Comparison of ENCODE assay signal across 27 cellular contexts in the genomic region with DNA sequence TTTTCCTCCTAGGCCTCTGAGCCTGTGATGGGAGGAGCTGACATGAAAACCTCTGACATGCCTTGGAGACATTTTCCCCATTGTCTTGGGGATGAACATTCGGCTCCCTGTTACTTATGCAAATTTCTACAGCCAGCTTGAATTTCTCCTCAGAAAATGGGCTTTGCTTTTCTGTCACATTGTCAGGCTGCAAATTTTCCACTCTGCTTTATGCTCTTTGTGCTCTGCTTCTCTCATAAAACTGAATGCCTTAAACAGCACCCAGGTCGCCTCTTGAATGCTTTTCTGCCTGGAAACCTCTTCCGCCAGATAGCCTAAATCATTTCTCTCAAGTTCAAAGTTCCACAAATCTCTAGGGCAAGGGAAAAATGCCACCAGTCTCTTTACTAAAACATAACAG.
"Had no signal": no experiment of that assay in that cellular context is flagged by ENCODE, and none has a peak within 500 bp of the region (broad histone marks: within the 10 kb centered on the region; RNA-seq: fewer than 3 reads in every experiment).

No MANE protein-coding gene starts in this region.

- H3K36me3 ChIP-seq: stomach, suprapubic skin, thoracic aorta, thyroid gland, tibial artery, tibial nerve, transverse colon, upper lobe of left lung, upper lobe of right lung, uterus, vagina had no signal

- H3K27me3 ChIP-seq: stomach, suprapubic skin, testis, thyroid gland, tibial artery, tibial nerve, transverse colon, upper lobe of left lung, upper lobe of right lung, uterus, vagina had no signal

- H3K4me3 ChIP-seq: stomach, suprapubic skin, testis, thoracic aorta, thyroid gland, tibial artery, tibial nerve, transverse colon, upper lobe of left lung, upper lobe of right lung, uterus, vagina had no signal

- ATAC-seq: stimulated activated effector memory CD8-positive, alpha-beta T cell treated with anti-CD3 and anti-CD28 coated beads, Interleukin-12 subunit alpha, Interleukin-12 subunit beta, amount 100 ng/mL, for 72 hours; stimulated activated memory B cell treated with anti-CD40 and anti-IgM and Interleukin-4, amounts not matched to agents 10 μg/mL and 1 μg/mL and 100 μg/mL, for 72 hours; stimulated activated naive B cell treated with anti-CD40 and anti-IgM and Interleukin-4, amounts not matched to agents 10 μg/mL and 1 μg/mL and 100 μg/mL, for 72 hours; stimulated activated naive CD8-positive, alpha-beta T cell treated with anti-CD3 and anti-CD28 coated beads, Interleukin-15, amount 100 ng/mL, for 72 hours; stimulated activated naive CD8-positive, alpha-beta T cell treated with anti-CD3 and anti-CD28 coated beads, Interleukin-15, Interleukin-2, amounts not matched to agents 100 U/mL and 50 U/mL, for 24 hours; upper lobe of right lung had no signal

- H3K9me3 ChIP-seq: suprapubic skin, testis, thoracic aorta, thyroid gland, tibial artery, transverse colon, upper lobe of left lung, upper lobe of right lung, uterus, vagina had no signal

- FAIRE-seq: urothelium cell line had no signal

- DNase-seq: stimulated activated CD4-positive, alpha-beta T cell treated with anti-CD3 and anti-CD28 coated beads, Interleukin-2, amount 100 ng/mL, for 48 hours; stimulated activated CD4-positive, alpha-beta T cell treated with anti-CD3 and anti-CD28 coated beads, Interleukin-4, amount 100 ng/mL, for 1 hour; stimulated activated CD4-positive, alpha-beta T cell treated with anti-CD3 and anti-CD28 coated beads, Interleukin-4, amount 100 ng/mL, for 24 hours; stimulated activated CD4-positive, alpha-beta T cell treated with anti-CD3 and anti-CD28 coated beads, Interleukin-4, amount 100 ng/mL, for 4 hours; stimulated activated CD8-positive, alpha-beta memory T cell treated with anti-CD3 and anti-CD28 coated beads, Interleukin-4, amount 100 ng/mL, for 48 hours; stimulated activated naive B cell treated with anti-CD40 and anti-IgM and Interleukin-4, amounts not matched to agents 10 μg/mL and 1 μg/mL and 100 μg/mL, for 72 hours; stimulated activated naive CD4-positive, alpha-beta T cell; stimulated activated naive CD4-positive, alpha-beta T cell treated with Interleukin-2 at 50 U/mL for 16 hours; stimulated activated naive CD8-positive, alpha-beta T cell treated with anti-CD3 and anti-CD28 coated beads, Interleukin-15, Interleukin-2, amounts not matched to agents 100 U/mL and 50 U/mL, for 24 hours; stomach; substantia nigra; testis; thyroid gland; tibial artery; transverse colon; trophoblast cell; upper lobe of left lung; upper lobe of right lung; uterus had no signal

- H3K4me1 ChIP-seq: suprapubic skin, testis, tibial artery, tibial nerve, upper lobe of right lung, uterus, vagina had no signal

- H3K27ac ChIP-seq: stomach, suprapubic skin, testis, thoracic aorta, thyroid gland, tibial artery, tibial nerve, transverse colon, upper lobe of left lung, upper lobe of right lung, uterus, vagina had no signal
